In the genomic region with DNA sequence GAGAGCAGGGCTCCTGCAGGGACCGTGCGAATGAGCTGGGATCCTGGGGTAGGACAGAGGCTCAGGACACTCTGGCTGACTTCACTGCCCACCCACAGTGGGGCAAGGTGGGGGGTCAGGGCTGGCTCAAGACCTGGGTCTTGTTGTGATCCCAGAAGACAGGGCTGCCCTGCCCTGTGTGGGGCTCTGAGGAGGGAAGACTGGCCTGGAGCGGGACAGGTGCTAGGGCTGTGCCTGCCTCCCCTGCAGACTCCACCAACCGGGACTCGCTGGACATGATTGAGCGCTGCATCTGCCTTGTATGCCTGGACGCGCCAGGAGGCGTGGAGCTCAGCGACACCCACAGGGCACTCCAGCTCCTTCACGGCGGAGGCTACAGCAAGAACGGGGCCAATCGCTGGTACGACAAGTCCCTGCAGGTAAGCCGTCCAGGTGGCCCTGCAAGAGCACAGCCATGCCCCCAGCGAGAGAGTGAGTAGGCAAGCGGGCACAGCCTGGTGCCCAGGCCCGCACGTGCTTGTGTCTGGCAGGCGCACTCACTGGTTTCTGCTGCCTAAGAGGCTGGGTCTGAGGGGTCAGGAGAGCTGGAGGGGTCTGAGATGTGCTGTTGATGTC, we compare ENCODE assay signal across 33 cellular contexts. TPM values are rescaled to one million over a fixed set of nuclear protein-coding genes. Genes with fewer than 3 reads are reported as not detected.
DNase-seq lines count a peak whose midpoint lies in the region; ATAC-seq, FAIRE-seq and TF ChIP-seq lines count a peak whose summit lies in the region.
"Had no signal": no experiment of that assay in that cellular context is flagged by ENCODE, and none has a peak within 500 bp of the region (broad histone marks: within the 10 kb centered on the region; RNA-seq: fewer than 3 reads in every experiment).

No MANE protein-coding gene starts in this region.

- no peak overlapping the region for H4K8ac ChIP-seq in H1 (ENCODE audit: extremely low read depth, insufficient read depth, low read length)

- FAIRE-seq in H1 (lab: Jason Lieb, UNC) = no peak
- FAIRE-seq: keratinocyte had no signal

- H3K4me2 ChIP-seq in DND-41 (ENCODE audit: insufficient read depth, low read length) (no peak overlapping the region), H1 (ENCODE audit: insufficient read depth in 1 of 2, low read depth in 2 of 2, low read length in 2 of 2) (no peak overlapping the region)

- no peaks in the 10 kb centered on the region for H3K27me3 ChIP-seq in DND-41 (ENCODE audit: insufficient read depth, low read length, poor library complexity)
- H3K27me3 ChIP-seq in H1 (replicated peaks in 1 of 4; ENCODE audit: control insufficient read depth in 3 of 4, extremely low read depth in 1 of 4, insufficient read depth in 3 of 4, low read length in 3 of 4) = no peaks in the 10 kb centered on the region; a peak in 2 of 7 replicates
- H3K27me3 ChIP-seq: brain microvascular endothelial cell had no signal

- no peak overlapping the region for H2BK5ac ChIP-seq in H1 (ENCODE audit: low read depth, low read length)

- intact Hi-C loops in sciatic nerve (cut with DNase I) = no loop called here

- H3K56ac ChIP-seq in H1 (replicated peaks; ENCODE audit: insufficient read length, low read depth, low read length) = no peak overlapping the region

- H3K36me3 ChIP-seq in DND-41 (ENCODE audit: insufficient read depth, low read length) = no peaks in the 10 kb centered on the region
- no peaks in the 10 kb centered on the region for H3K36me3 ChIP-seq in KOPT-K1 (ENCODE audit: insufficient read depth, low read length)
- no peaks in the 10 kb centered on the region for H3K36me3 ChIP-seq in H1 (ENCODE audit: control insufficient read depth in 2 of 4, insufficient read depth in 4 of 4, low read length in 3 of 4)
- H3K36me3 ChIP-seq: brain microvascular endothelial cell, neutrophil, sigmoid colon, transverse colon had no signal

- H2BK20ac ChIP-seq in H1 (ENCODE audit: low read length) = no peak overlapping the region

- H4K20me1 ChIP-seq in DND-41 (ENCODE audit: insufficient read depth, low read length) (no peaks in the 10 kb centered on the region), H1 (replicated peaks in 1 of 2; ENCODE audit: control insufficient read depth in 1 of 2, insufficient read depth in 2 of 2, low read length in 2 of 2) (no peaks in the 10 kb centered on the region)

- H3K9ac ChIP-seq in DND-41 (ENCODE audit: low read depth, low read length) = no peak overlapping the region
- no peak overlapping the region for H3K9ac ChIP-seq in H1 (replicated peaks in 1 of 4; ENCODE audit: extremely low read depth in 1 of 4, low read depth in 3 of 4, low read length in 3 of 4)

- H3K4me1 ChIP-seq in DND-41 (ENCODE audit: insufficient read depth, low read length) = peaks cover 47% of the 10 kb centered on the region
- peaks cover 0 to 4% (median 1%) of the 10 kb centered on the region in 4 experiments; a peak in 1 of 7 replicates for H3K4me1 ChIP-seq in H1 (replicated peaks in 1 of 4; ENCODE audit: control insufficient read depth in 3 of 4, insufficient read depth in 4 of 4, low read length in 3 of 4)
- H3K4me1 ChIP-seq: sigmoid colon, transverse colon had no signal

- H2AK5ac ChIP-seq in H1 (ENCODE audit: low read depth, low read length) = no peak overlapping the region

- no peak overlapping the region for H3K23ac ChIP-seq in H1 (ENCODE audit: insufficient read length)

- H2AFZ ChIP-seq in DND-41 (ENCODE audit: low read depth, low read length) (no peak overlapping the region), H1 (ENCODE audit: low read length) (no peak overlapping the region)

- TF ChIP-seq RAD21 in H1 (IDR thresholded peaks at IDR 0.05 in 1 of 2, conservative IDR thresholded peaks at IDR 0.05 in 1 of 2; ENCODE audit: low read depth in 2 of 2, low read length in 2 of 2) = no peak

- TF ChIP-seq POLR2A in H1 (IDR thresholded peaks at IDR 0.05; ENCODE audit: control extremely low read depth in 1 of 2, low read depth in 2 of 2, low read length in 2 of 2) = no peak

- H3K14ac ChIP-seq in H1 (ENCODE audit: insufficient read length) = no peak overlapping the region

- peak overlapping the region; percentile 22; the same call in 1 of the 2 replicates for H3K27ac ChIP-seq in DND-41 (ENCODE audit: low read length)
- peak overlapping the region; percentile 100 for H3K27ac ChIP-seq in KOPT-K1 (ENCODE audit: low read depth, low read length, poor library complexity, severe bottlenecking)
- H3K27ac ChIP-seq in H1 (ENCODE audit: low read depth, low read length) = no peak overlapping the region
- H3K27ac ChIP-seq: brain microvascular endothelial cell, RWPE1, sigmoid colon, transverse colon had no signal

- 0 out of 2 replicates have a peak, but pooled peaks cover 2% of the 10 kb centered on the region for H3K79me1 ChIP-seq in H1 (ENCODE audit: low read depth, low read length)

- DNase-seq in DND-41 (no peak), H1 (ENCODE audit: low read depth in 1 of 2, low spot score in 2 of 2) (no peak), sciatic nerve (ENCODE audit: low spot score) (peak; percentile 25), NCI-H2171 (lab: John Stamatoyannopoulos, UW) (no peak), Ammon's horn (ENCODE audit: low spot score) (no peak)
- DNase-seq: activated CD4-positive, alpha-beta T cell treated with anti-CD3 and anti-CD28 coated beads, Interleukin-2, amount 50 U/mL, for 1 hour; activated CD4-positive, CD25-positive, alpha-beta regulatory T cell; activated naive CD4-positive, alpha-beta T cell treated with anti-CD3 and anti-CD28 coated beads, Interleukin-2, amount 50 U/mL, for 16 hours; brain microvascular endothelial cell; Calu3; DMS79; effector CD4-positive, alpha-beta T cell; GDM1; left ventricle myocardium superior; NCI-H1092; NCI-H1694; NCI-H524 treated with DMSO at 0.1 percent for 48 hours; OCI-M1; sigmoid colon; stimulated activated CD4-positive, alpha-beta T cell treated with anti-CD3 and anti-CD28 coated beads, Interleukin-4, amount 100 ng/mL, for 1 hour; transverse colon had no signal

- TF ChIP-seq CTCF in DND-41 (IDR thresholded peaks at IDR 0.05; ENCODE audit: borderline replicate concordance, extremely low read depth, low read length, poor library complexity, severe bottlenecking) (no peak), H1 (IDR thresholded peaks at IDR 0.05; ENCODE audit: control extremely low read depth in 1 of 3, insufficient read depth in 1 of 3, low read depth in 1 of 3, low read length in 3 of 3) (no peak)

- no peak overlapping the region for H4K5ac ChIP-seq in H1 (ENCODE audit: insufficient read length, low read depth, low read length)

- H3K79me2 ChIP-seq in DND-41 (ENCODE audit: insufficient read depth, low read length) = no peaks in the 10 kb centered on the region
- H3K79me2 ChIP-seq in H1 (ENCODE audit: control insufficient read depth in 1 of 2, insufficient read depth in 2 of 2, low read length in 2 of 2) = no peaks in the 10 kb centered on the region

- H3K23me2 ChIP-seq in H1 (ENCODE audit: low read depth, low read length) = no peaks in the 10 kb centered on the region

- TF ChIP-seq EP300 in H1 (IDR thresholded peaks at IDR 0.05; ENCODE audit: borderline replicate concordance in 1 of 2, low read depth in 2 of 2, low read length in 2 of 2) = no peak

- H3K18ac ChIP-seq in H1 (ENCODE audit: extremely low read depth, low read length) = no peak overlapping the region

- H3K4ac ChIP-seq in H1 (replicated peaks; ENCODE audit: insufficient read length, low read depth, low read length) = no peak overlapping the region

- 0 out of 2 replicates have a peak overlapping the region, but pooled peaks have one; percentile 60 for H2BK12ac ChIP-seq in H1 (ENCODE audit: low read depth, low read length)

- no peak overlapping the region for H2BK120ac ChIP-seq in H1 (replicated peaks; ENCODE audit: low read depth, low read length)

- H2BK15ac ChIP-seq in H1 (ENCODE audit: low read length) = no peak overlapping the region

- WGBS in H1 (ENCODE audit: extremely low coverage in 1 of 2, insufficient coverage in 1 of 2, insufficient read length in 1 of 2, insufficient replicate concordance in 2 of 2, low coverage in 1 of 2, low lambda C conversion rate in 2 of 2, missing lambda C conversion rate in 1 of 2), 2 experiments = 92% methylated on average over 19 of the region's 21 CpGs; no CpG with 5 or more reads in 1 of the 2 experiments

- CTCF ChIA-PET in H1 (lab: Charles Lee; ENCODE audit: partially characterized antibody) = interaction anchor here (0.9 to 2.6 kb wide), 13 partner anchors 9 to 239 kb away, joined by 3 to 13 read pairs (median 3); no protein-coding TSS in a partner anchor

- H4K91ac ChIP-seq in H1 (replicated peaks; ENCODE audit: insufficient read length, low read length) = no peak overlapping the region

- ATAC-seq in DND-41 (ENCODE audit: insufficient read depth, low read depth) (no peak), sciatic nerve (no peak), GM21360 (IDR thresholded peaks at IDR 0.05; ENCODE audit: unreplicated experiment) (no peak)
- ATAC-seq: HCT116, left ventricle myocardium superior had no signal

- H3K9me3 ChIP-seq in DND-41 (ENCODE audit: insufficient read depth, low read length, severe bottlenecking) = no peaks in the 10 kb centered on the region
- H3K9me3 ChIP-seq in KOPT-K1 (ENCODE audit: insufficient read depth, low read length, poor library complexity, severe bottlenecking) = no peaks in the 10 kb centered on the region
- no peaks in the 10 kb centered on the region for H3K9me3 ChIP-seq in H1 (ENCODE audit: insufficient read depth in 2 of 2, low read depth in 1 of 2, low read length in 1 of 2)
- H3K9me3 ChIP-seq: neutrophil, sigmoid colon, transverse colon had no signal

- POLR2A ChIA-PET in H1 (lab: Charles Lee; ENCODE audit: partially characterized antibody) = no interaction called here

- H3K4me3 ChIP-seq in DND-41 (ENCODE audit: low read depth in 1 of 2, low read length in 2 of 2) (no peak overlapping the region), H1 (ENCODE audit: extremely low read depth in 1 of 4, insufficient read depth in 2 of 4, low read depth in 3 of 4, low read length in 4 of 4) (no peak overlapping the region)
- H3K4me3 ChIP-seq: sigmoid colon, transverse colon had no signal

RNA-seq across cellular contexts. Expression of gene CHAT, which starts 32.5 kb away (rescaled TPM):
- not detected in 2 replicates for total RNA-seq in H1 (2021; fragmentation: NEBNext Ultra II Directional; extraction: Animal tissue kit (Norgen Biotek cat#: 25700))
- not detected in 2 replicates for polyA plus RNA-seq in H1 (2011; rRNA removed)
- polyA plus RNA-seq in H1 (2011; cell fraction: cytosol; rRNA removed) = 0.03 TPM
- not detected for polyA plus RNA-seq in H1 (2011; cell fraction: nucleus; rRNA removed)
- not detected in 4 replicates for polyA plus RNA-seq in H1 (2012, experiment 1 of 2)
- polyA plus RNA-seq in H1 (2012, experiment 2 of 2) = not detected
- polyA plus RNA-seq in H1 (2013, experiment 1 of 2) = not detected
- polyA plus RNA-seq in H1 (2013, experiment 2 of 2) = not detected
- polyA minus RNA-seq in H1 (2011; rRNA and poly(A)+ RNA removed) = not detected in 2 replicates
- polyA minus RNA-seq in H1 (2011; cell fraction: cytosol; rRNA and poly(A)+ RNA removed) = not detected
- polyA minus RNA-seq in H1 (2011; cell fraction: nucleus; rRNA and poly(A)+ RNA removed) = not detected
- not detected for total RNA-seq in sciatic nerve
- total RNA-seq: Calu3; left ventricle myocardium superior; mesothelial cell of epicardium; progenitor cell of endocrine pancreas; SK-MEL-5; subcutaneous adipose tissue; T-helper 1 cell treated with Interleukin-12 subunit alpha and Interleukin-12 subunit beta and Interleukin-4 antibody, amounts not matched to agents 30 ng/mL and 1 ng/mL, for 36 hours had no signal
- polyA plus RNA-seq: keratinocyte had no signal

RNA-seq across cellular contexts. Expression of gene C10orf53, which starts 33.1 kb away (rescaled TPM):
- total RNA-seq in H1 (2021; fragmentation: NEBNext Ultra II Directional; extraction: Animal tissue kit (Norgen Biotek cat#: 25700)) = not detected in 2 replicates
- polyA plus RNA-seq in H1 (2011; rRNA removed) = not detected in 2 replicates
- polyA plus RNA-seq in H1 (2011; cell fraction: cytosol; rRNA removed) = not detected
- 0.16 TPM for polyA plus RNA-seq in H1 (2011; cell fraction: nucleus; rRNA removed)
- polyA plus RNA-seq in H1 (2012, experiment 1 of 2) = not detected in 4 replicates
- not detected for polyA plus RNA-seq in H1 (2012, experiment 2 of 2)
- polyA plus RNA-seq in H1 (2013, experiment 1 of 2) = not detected
- polyA plus RNA-seq in H1 (2013, experiment 2 of 2) = not detected
- polyA minus RNA-seq in H1 (2011; rRNA and poly(A)+ RNA removed) = not detected in 2 replicates
- not detected for polyA minus RNA-seq in H1 (2011; cell fraction: cytosol; rRNA and poly(A)+ RNA removed)
- polyA minus RNA-seq in H1 (2011; cell fraction: nucleus; rRNA and poly(A)+ RNA removed) = not detected
- not detected for total RNA-seq in sciatic nerve
- total RNA-seq: activated T-helper 1 cell treated with anti-CD3 and anti-CD28 coated beads, Interleukin-12 subunit alpha, Interleukin-12 subunit beta, Interleukin-2, Interleukin-4 antibody, amounts not matched to agents 30 ng/mL and 10 ng/mL and 1 ng/mL, durations not matched to agents 14 hours and 24 hours and 36 hours; Calu3; left ventricle myocardium superior; mesothelial cell of epicardium; progenitor cell of endocrine pancreas; sigmoid colon; SK-MEL-5; subcutaneous adipose tissue; T-helper 1 cell treated with Interleukin-12 subunit alpha and Interleukin-12 subunit beta and Interleukin-4 antibody, amounts not matched to agents 30 ng/mL and 1 ng/mL, for 36 hours; transverse colon had no signal
- polyA plus RNA-seq: keratinocyte, sigmoid colon had no signal

RNA-seq across cellular contexts. Expression of gene SLC18A3, which starts 36.3 kb away (rescaled TPM):
- 0.13 TPM in 1 of 2 replicates, not detected in the other for total RNA-seq in H1 (2021; fragmentation: NEBNext Ultra II Directional; extraction: Animal tissue kit (Norgen Biotek cat#: 25700))
- 0.17 and 0.28 TPM in 2 replicates for polyA plus RNA-seq in H1 (2011; rRNA removed)
- polyA plus RNA-seq in H1 (2011; cell fraction: cytosol; rRNA removed) = 0.10 TPM
- 0.06 TPM for polyA plus RNA-seq in H1 (2011; cell fraction: nucleus; rRNA removed)
- polyA plus RNA-seq in H1 (2012, experiment 1 of 2) = 0.11 to 0.19 TPM (median 0.13 TPM) in 3 of 4 replicates, not detected in the other
- not detected for polyA plus RNA-seq in H1 (2012, experiment 2 of 2)
- polyA plus RNA-seq in H1 (2013, experiment 1 of 2) = 0.04 TPM
- polyA plus RNA-seq in H1 (2013, experiment 2 of 2) = 0.02 TPM
- not detected in 2 replicates for polyA minus RNA-seq in H1 (2011; rRNA and poly(A)+ RNA removed)
- polyA minus RNA-seq in H1 (2011; cell fraction: cytosol; rRNA and poly(A)+ RNA removed) = not detected
- polyA minus RNA-seq in H1 (2011; cell fraction: nucleus; rRNA and poly(A)+ RNA removed) = 0.20 TPM
- not detected for total RNA-seq in sciatic nerve
- total RNA-seq: activated T-helper 1 cell treated with anti-CD3 and anti-CD28 coated beads, Interleukin-12 subunit alpha, Interleukin-12 subunit beta, Interleukin-2, Interleukin-4 antibody, amounts not matched to agents 30 ng/mL and 10 ng/mL and 1 ng/mL, durations not matched to agents 14 hours and 24 hours and 36 hours; Calu3; left ventricle myocardium superior; progenitor cell of endocrine pancreas; SK-MEL-5; subcutaneous adipose tissue; T-helper 1 cell treated with Interleukin-12 subunit alpha and Interleukin-12 subunit beta and Interleukin-4 antibody, amounts not matched to agents 30 ng/mL and 1 ng/mL, for 36 hours had no signal
- polyA plus RNA-seq: keratinocyte had no signal
